10 cellular contexts compared by ENCODE assay signal in genomic region chr2:166610180-166610919, GRCh38.
DNase-seq lines count a peak whose midpoint lies in the region; ATAC-seq and TF ChIP-seq lines count a peak whose summit lies in the region.
"Had no signal": no experiment of that assay in that cellular context is flagged by ENCODE, and none has a peak within 500 bp of the region (broad histone marks: within the 10 kb centered on the region; RNA-seq: fewer than 3 reads in every experiment).

No MANE protein-coding gene starts in this region.

- H3K27me3 ChIP-seq in thyroid gland: no peaks in the 10 kb centered on the region
- H3K27me3 ChIP-seq: SJCRH30 had no signal

- intact Hi-C loops in thyroid gland (cut with DNase I): no loop called here

- WGBS in thyroid gland, 2 donors: 20 to 22% methylated on average over 28 of the region's 28 CpGs

- no peak for ATAC-seq in effector memory CD8-positive, alpha-beta T cell (replicated peaks)

- peak overlapping the region; percentile 52 for H3K4me3 Mint-ChIP-seq in activated naive CD4-positive, alpha-beta T cell treated with anti-CD3 and anti-CD28 coated beads, Interleukin-2, amount 50 U/mL, for 24 hours
- no peak overlapping the region for H3K4me3 Mint-ChIP-seq in activated naive CD4-positive, alpha-beta T cell treated with anti-CD3 and anti-CD28 coated beads, Interleukin-2, amount 10 ng/mL, durations not matched to agents 7 days and 5 days
- no peak overlapping the region for H3K4me3 Mint-ChIP-seq in effector memory CD8-positive, alpha-beta T cell

- H3K36me3 Mint-ChIP-seq in activated naive CD4-positive, alpha-beta T cell treated with anti-CD3 and anti-CD28 coated beads, Interleukin-2, amount 50 U/mL, for 24 hours: no peaks in the 10 kb centered on the region
- H3K36me3 Mint-ChIP-seq in activated naive CD4-positive, alpha-beta T cell treated with anti-CD3 and anti-CD28 coated beads, Interleukin-2, amount 10 ng/mL, durations not matched to agents 7 days and 5 days: no peaks in the 10 kb centered on the region
- H3K36me3 Mint-ChIP-seq in effector memory CD8-positive, alpha-beta T cell (ENCODE audit: insufficient read depth): peaks cover 2% of the 10 kb centered on the region

- H3K4me1 Mint-ChIP-seq in activated naive CD4-positive, alpha-beta T cell treated with anti-CD3 and anti-CD28 coated beads, Interleukin-2, amount 50 U/mL, for 24 hours: peaks cover 10% of the 10 kb centered on the region
- H3K4me1 Mint-ChIP-seq in activated naive CD4-positive, alpha-beta T cell treated with anti-CD3 and anti-CD28 coated beads, Interleukin-2, amount 10 ng/mL, durations not matched to agents 7 days and 5 days: peaks cover 2% of the 10 kb centered on the region
- H3K4me1 Mint-ChIP-seq in effector memory CD8-positive, alpha-beta T cell (ENCODE audit: low read depth in 2 of 2): no peaks in the 10 kb centered on the region

- CTCF ChIA-PET in activated naive CD4-positive, alpha-beta T cell treated with anti-CD3 and anti-CD28 coated beads, Interleukin-2, amount 10 ng/mL, durations not matched to agents 7 days and 5 days (lab: Charles Lee): no interaction called here

- no peak for TF ChIP-seq CTCF in thyroid gland (IDR thresholded peaks at IDR 0.05)

- no peaks in the 10 kb centered on the region for H3K9me3 Mint-ChIP-seq in activated naive CD4-positive, alpha-beta T cell treated with anti-CD3 and anti-CD28 coated beads, Interleukin-2, amount 50 U/mL, for 24 hours
- H3K9me3 Mint-ChIP-seq in activated naive CD4-positive, alpha-beta T cell treated with anti-CD3 and anti-CD28 coated beads, Interleukin-2, amount 10 ng/mL, durations not matched to agents 7 days and 5 days: no peaks in the 10 kb centered on the region
- H3K9me3 Mint-ChIP-seq in effector memory CD8-positive, alpha-beta T cell: peaks cover 0 to 17% of the 10 kb centered on the region in 2 donors

- no peaks in the 10 kb centered on the region for H3K9me3 ChIP-seq in thyroid gland
- H3K9me3 ChIP-seq: SJCRH30 had no signal

- H3K4me3 ChIP-seq in thyroid gland (replicated peaks in 1 of 3): no peak overlapping the region
- H3K4me3 ChIP-seq: SJCRH30 had no signal

- TF ChIP-seq POLR2A in thyroid gland (IDR thresholded peaks at IDR 0.05): no peak

- DNase-seq in activated naive CD4-positive, alpha-beta T cell treated with anti-CD3 and anti-CD28 coated beads, Interleukin-2, amount 10 ng/mL, durations not matched to agents 7 days and 5 days: no peak
- DNase-seq in cerebellum (ENCODE audit: low spot score) (peak; percentile 11), medulla oblongata (ENCODE audit: extremely low spot score) (peak; percentile 10), thyroid gland (peak; percentile 32 to 53), NCI-H1436 treated with DMSO at 0.1 percent for 48 hours (lab: John Stamatoyannopoulos, UW) (no peak), NCI-H1694 (lab: John Stamatoyannopoulos, UW) (no peak)
- DNase-seq in effector memory CD8-positive, alpha-beta T cell: no peak
- DNase-seq: NCI-H146, SJCRH30 had no signal

- no peak overlapping the region for H3K27ac ChIP-seq in thyroid gland
- H3K27ac ChIP-seq: SJCRH30 had no signal

- H3K36me3 ChIP-seq in thyroid gland: no peaks in the 10 kb centered on the region
- H3K36me3 ChIP-seq: SJCRH30 had no signal

- no peak overlapping the region for H3K27ac Mint-ChIP-seq in activated naive CD4-positive, alpha-beta T cell treated with anti-CD3 and anti-CD28 coated beads, Interleukin-2, amount 50 U/mL, for 24 hours
- H3K27ac Mint-ChIP-seq in activated naive CD4-positive, alpha-beta T cell treated with anti-CD3 and anti-CD28 coated beads, Interleukin-2, amount 10 ng/mL, durations not matched to agents 7 days and 5 days: no peak overlapping the region
- H3K27ac Mint-ChIP-seq in effector memory CD8-positive, alpha-beta T cell: no peak overlapping the region

- peaks cover 15% of the 10 kb centered on the region for H3K27me3 Mint-ChIP-seq in activated naive CD4-positive, alpha-beta T cell treated with anti-CD3 and anti-CD28 coated beads, Interleukin-2, amount 50 U/mL, for 24 hours
- H3K27me3 Mint-ChIP-seq in activated naive CD4-positive, alpha-beta T cell treated with anti-CD3 and anti-CD28 coated beads, Interleukin-2, amount 10 ng/mL, durations not matched to agents 7 days and 5 days: peaks cover 4% of the 10 kb centered on the region
- H3K27me3 Mint-ChIP-seq in effector memory CD8-positive, alpha-beta T cell: no peaks in the 10 kb centered on the region

- H3K4me1 ChIP-seq in thyroid gland: no peaks in the 10 kb centered on the region
- H3K4me1 ChIP-seq: SJCRH30 had no signal

Comparison
In these comparisons a context has a peak if more than half of its experiments do, and no peak if none do; other contexts are left out.
1. DNase-seq: peak in cerebellum (single experiment), medulla oblongata (single experiment) and thyroid gland (2 of 2); none in activated naive CD4-positive, alpha-beta T cell treated with anti-CD3 and anti-CD28 coated beads, Interleukin-2, amount 10 ng/mL, durations not matched to agents 7 days and 5 days (single experiment), NCI-H1436 treated with DMSO at 0.1 percent for 48 hours (single experiment), NCI-H1694 (single experiment) and effector memory CD8-positive, alpha-beta T cell (0 of 3).